1 cellular context compared by ENCODE assay signal in the genomic region with DNA sequence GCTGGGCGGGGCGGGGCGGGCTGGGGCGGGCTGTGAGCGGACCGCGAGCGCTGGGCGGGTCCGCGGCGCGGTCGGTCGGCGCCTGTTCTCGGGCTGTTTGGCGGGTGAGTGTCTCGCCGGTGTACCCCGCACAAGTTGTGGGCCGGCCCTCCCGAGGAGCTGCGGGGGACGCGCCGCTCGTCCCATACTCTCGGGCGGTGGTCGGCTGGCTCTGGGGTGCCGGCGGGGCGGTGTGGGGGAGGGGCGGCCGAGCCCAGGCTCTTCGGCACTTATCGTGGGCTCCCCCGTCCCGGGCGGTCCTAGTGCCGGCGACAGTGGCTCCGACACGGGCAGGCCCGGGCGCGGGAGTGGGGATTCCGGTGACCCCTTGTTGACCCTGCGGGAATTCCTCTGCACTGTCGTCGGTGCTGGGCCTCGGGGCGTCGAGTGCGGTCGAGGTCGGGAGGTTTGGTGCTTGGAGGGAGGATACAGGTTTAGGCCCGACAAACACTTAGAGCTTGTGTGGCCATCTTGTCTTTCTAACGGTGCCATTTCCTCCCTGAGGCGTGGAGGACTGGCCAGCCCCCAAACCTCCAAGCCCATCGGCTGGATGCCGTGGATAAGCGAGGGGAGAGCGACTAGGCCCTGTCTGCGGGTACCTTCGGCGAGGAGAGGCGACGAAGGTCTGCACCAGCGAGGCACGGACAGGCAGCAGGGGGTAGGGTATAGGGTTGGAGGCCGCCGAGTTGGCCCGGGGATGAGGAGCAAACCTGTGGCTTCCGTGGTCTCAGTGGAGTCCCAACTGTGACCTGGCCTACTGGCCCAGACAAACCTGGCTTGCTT.
TF ChIP-seq lines count a peak whose summit lies in the region.

TSS of gene SEPTIN2 (plus strand) at position 47 of the 822 bp plus-strand sequence. CDS start 8,308 bp downstream, outside the sequence.

TF ChIP-seq in HepG2, 621 proteins besides CTCF, POLR2A, EP300 and RAD21 (continued from another document and continues in another):
- peak; percentile 47; the same call in 1 of the 2 replicates for TF ChIP-seq ZNF646 (CRISPR knock-in tag; IDR thresholded peaks at IDR 0.05)
- no peak for TF ChIP-seq ZGPAT (CRISPR knock-in tag; IDR thresholded peaks at IDR 0.05)
- TF ChIP-seq ZNF331 (CRISPR knock-in tag; IDR thresholded peaks at IDR 0.05): no peak; the same call in none of the 2 replicates
- TF ChIP-seq ZNF773 (CRISPR knock-in tag; IDR thresholded peaks at IDR 0.05; ENCODE audit: borderline replicate concordance): no peak
- no peak; the same call in 1 of the 2 replicates for TF ChIP-seq ZNF567 (CRISPR knock-in tag; IDR thresholded peaks at IDR 0.05; ENCODE audit: borderline replicate concordance)
- no peak for TF ChIP-seq ZFP1 (CRISPR knock-in tag; IDR thresholded peaks at IDR 0.05)
- TF ChIP-seq, protein P1, sequence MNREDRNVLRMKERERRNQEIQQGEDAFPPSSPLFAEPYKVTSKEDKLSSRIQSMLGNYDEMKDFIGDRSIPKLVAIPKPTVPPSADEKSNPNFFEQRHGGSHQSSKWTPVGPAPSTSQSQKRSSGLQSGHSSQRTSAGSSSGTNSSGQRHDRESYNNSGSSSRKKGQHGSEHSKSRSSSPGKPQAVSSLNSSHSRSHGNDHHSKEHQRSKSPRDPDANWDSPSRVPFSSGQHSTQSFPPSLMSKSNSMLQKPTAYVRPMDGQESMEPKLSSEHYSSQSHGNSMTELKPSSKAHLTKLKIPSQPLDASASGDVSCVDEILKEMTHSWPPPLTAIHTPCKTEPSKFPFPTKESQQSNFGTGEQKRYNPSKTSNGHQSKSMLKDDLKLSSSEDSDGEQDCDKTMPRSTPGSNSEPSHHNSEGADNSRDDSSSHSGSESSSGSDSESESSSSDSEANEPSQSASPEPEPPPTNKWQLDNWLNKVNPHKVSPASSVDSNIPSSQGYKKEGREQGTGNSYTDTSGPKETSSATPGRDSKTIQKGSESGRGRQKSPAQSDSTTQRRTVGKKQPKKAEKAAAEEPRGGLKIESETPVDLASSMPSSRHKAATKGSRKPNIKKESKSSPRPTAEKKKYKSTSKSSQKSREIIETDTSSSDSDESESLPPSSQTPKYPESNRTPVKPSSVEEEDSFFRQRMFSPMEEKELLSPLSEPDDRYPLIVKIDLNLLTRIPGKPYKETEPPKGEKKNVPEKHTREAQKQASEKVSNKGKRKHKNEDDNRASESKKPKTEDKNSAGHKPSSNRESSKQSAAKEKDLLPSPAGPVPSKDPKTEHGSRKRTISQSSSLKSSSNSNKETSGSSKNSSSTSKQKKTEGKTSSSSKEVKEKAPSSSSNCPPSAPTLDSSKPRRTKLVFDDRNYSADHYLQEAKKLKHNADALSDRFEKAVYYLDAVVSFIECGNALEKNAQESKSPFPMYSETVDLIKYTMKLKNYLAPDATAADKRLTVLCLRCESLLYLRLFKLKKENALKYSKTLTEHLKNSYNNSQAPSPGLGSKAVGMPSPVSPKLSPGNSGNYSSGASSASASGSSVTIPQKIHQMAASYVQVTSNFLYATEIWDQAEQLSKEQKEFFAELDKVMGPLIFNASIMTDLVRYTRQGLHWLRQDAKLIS (CRISPR knock-in tag; IDR thresholded peaks at IDR 0.05): 0 out of 2 replicates have a peak, but pooled peaks have one; percentile 22
- TF ChIP-seq, protein P2, sequence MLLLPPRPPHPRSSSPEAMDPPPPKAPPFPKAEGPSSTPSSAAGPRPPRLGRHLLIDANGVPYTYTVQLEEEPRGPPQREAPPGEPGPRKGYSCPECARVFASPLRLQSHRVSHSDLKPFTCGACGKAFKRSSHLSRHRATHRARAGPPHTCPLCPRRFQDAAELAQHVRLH (CRISPR knock-in tag; IDR thresholded peaks at IDR 0.05; ENCODE audit: borderline replicate concordance, low read depth): 0 out of 2 replicates have a peak, but pooled peaks have one; percentile 7
- TF ChIP-seq SP140L (CRISPR knock-in tag; IDR thresholded peaks at IDR 0.05; ENCODE audit: borderline replicate concordance): no peak
- 0 out of 2 replicates have a peak, but pooled peaks have one; percentile 84 for TF ChIP-seq ZNF549 (CRISPR knock-in tag; IDR thresholded peaks at IDR 0.05)
- TF ChIP-seq, protein P3, sequence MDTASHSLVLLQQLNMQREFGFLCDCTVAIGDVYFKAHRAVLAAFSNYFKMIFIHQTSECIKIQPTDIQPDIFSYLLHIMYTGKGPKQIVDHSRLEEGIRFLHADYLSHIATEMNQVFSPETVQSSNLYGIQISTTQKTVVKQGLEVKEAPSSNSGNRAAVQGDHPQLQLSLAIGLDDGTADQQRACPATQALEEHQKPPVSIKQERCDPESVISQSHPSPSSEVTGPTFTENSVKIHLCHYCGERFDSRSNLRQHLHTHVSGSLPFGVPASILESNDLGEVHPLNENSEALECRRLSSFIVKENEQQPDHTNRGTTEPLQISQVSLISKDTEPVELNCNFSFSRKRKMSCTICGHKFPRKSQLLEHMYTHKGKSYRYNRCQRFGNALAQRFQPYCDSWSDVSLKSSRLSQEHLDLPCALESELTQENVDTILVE (CRISPR knock-in tag; IDR thresholded peaks at IDR 0.05): no peak
- TF ChIP-seq HOXA5 (CRISPR knock-in tag; IDR thresholded peaks at IDR 0.05): no peak; the same call in 1 of the 2 replicates
- TF ChIP-seq HNRNPLL (IDR thresholded peaks at IDR 0.05; ENCODE audit: low read depth, low read length, poor library complexity, severe bottlenecking): peak; percentile 0
- no peak for TF ChIP-seq SUZ12 (IDR thresholded peaks at IDR 0.05; ENCODE audit: low read depth, low read length)
- TF ChIP-seq NFKB2 (CRISPR knock-in tag; IDR thresholded peaks at IDR 0.05; ENCODE audit: borderline replicate concordance): peak; percentile 92; the same call in 1 of the 2 replicates
- TF ChIP-seq, protein P4, sequence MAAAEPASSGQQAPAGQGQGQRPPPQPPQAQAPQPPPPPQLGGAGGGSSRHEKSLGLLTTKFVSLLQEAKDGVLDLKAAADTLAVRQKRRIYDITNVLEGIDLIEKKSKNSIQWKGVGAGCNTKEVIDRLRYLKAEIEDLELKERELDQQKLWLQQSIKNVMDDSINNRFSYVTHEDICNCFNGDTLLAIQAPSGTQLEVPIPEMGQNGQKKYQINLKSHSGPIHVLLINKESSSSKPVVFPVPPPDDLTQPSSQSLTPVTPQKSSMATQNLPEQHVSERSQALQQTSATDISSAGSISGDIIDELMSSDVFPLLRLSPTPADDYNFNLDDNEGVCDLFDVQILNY (CRISPR knock-in tag; conservative IDR thresholded peaks at IDR 0.05): no peak; the same call in 1 of the 2 replicates
- TF ChIP-seq TIGD3 (CRISPR knock-in tag; IDR thresholded peaks at IDR 0.05; ENCODE audit: borderline replicate concordance): peak; percentile 87
- no peak for TF ChIP-seq SMARCC2 (IDR thresholded peaks at IDR 0.05)
- TF ChIP-seq SRY (CRISPR knock-in tag; IDR thresholded peaks at IDR 0.05): peak; percentile 82; the same call in 1 of the 2 replicates
- TF ChIP-seq ZNF577 (CRISPR knock-in tag; IDR thresholded peaks at IDR 0.05; ENCODE audit: borderline replicate concordance, low read depth): no peak
- TF ChIP-seq ZNF761 (CRISPR knock-in tag; conservative IDR thresholded peaks at IDR 0.05): no peak
- TF ChIP-seq E2F1 (CRISPR knock-in tag; IDR thresholded peaks at IDR 0.05): no peak
- TF ChIP-seq ZNF570 (CRISPR knock-in tag; IDR thresholded peaks at IDR 0.05; ENCODE audit: borderline replicate concordance): no peak
- no peak for TF ChIP-seq ZSCAN29 (CRISPR knock-in tag; conservative IDR thresholded peaks at IDR 0.05)
- peak; percentile 80 for TF ChIP-seq BORCS8-MEF2B (CRISPR knock-in tag; IDR thresholded peaks at IDR 0.05)
- TF ChIP-seq RXRB (CRISPR knock-in tag; IDR thresholded peaks at IDR 0.05; ENCODE audit: borderline replicate concordance): no peak; the same call in 1 of the 2 replicates
- TF ChIP-seq ARID3A (IDR thresholded peaks at IDR 0.05; ENCODE audit: low read depth, low read length): 0 out of 2 replicates have a peak, but pooled peaks have one; percentile 3
- no peak for TF ChIP-seq PATZ1 (CRISPR knock-in tag; IDR thresholded peaks at IDR 0.05)
